ENCODE assay signal across 31 cellular contexts in genomic region chr3:40324621-40325020, GRCh38.
"Had no signal": no experiment of that assay in that cellular context is flagged by ENCODE, and none has a peak within 500 bp of the region (broad histone marks: within the 10 kb centered on the region; RNA-seq: fewer than 3 reads in every experiment).

No MANE protein-coding gene starts in this region.

- H3K36me3 Mint-ChIP-seq: immature natural killer cell; naive thymus-derived CD8-positive, alpha-beta T cell; stimulated activated naive B cell treated with anti-CD40 and anti-IgM and Interleukin-4, amounts not matched to agents 10 μg/mL and 1 μg/mL and 100 μg/mL, for 72 hours had no signal

- ATAC-seq: left colon; left lung; lower lobe of right lung; naive thymus-derived CD8-positive, alpha-beta T cell; pancreas; right cardiac atrium; sciatic nerve; stimulated activated naive B cell treated with anti-CD40 and anti-IgM and Interleukin-4, amounts not matched to agents 10 μg/mL and 1 μg/mL and 100 μg/mL, for 72 hours; stimulated activated naive CD8-positive, alpha-beta T cell treated with anti-CD3 and anti-CD28 coated beads, Interleukin-15, Interleukin-2, amounts not matched to agents 100 U/mL and 50 U/mL, for 24 hours; upper lobe of right lung had no signal

- H3K36me3 ChIP-seq: left lung, lower lobe of right lung, pancreas, prostate gland, stomach, thyroid gland, upper lobe of right lung had no signal

- H3K27ac ChIP-seq: left lung, lower lobe of right lung, pancreas, prostate gland, skin epidermis, stomach, testis, thyroid gland, upper lobe of right lung had no signal

- H3K9me3 Mint-ChIP-seq: immature natural killer cell; naive thymus-derived CD8-positive, alpha-beta T cell; nephron; neural crest cell; stimulated activated naive B cell treated with anti-CD40 and anti-IgM and Interleukin-4, amounts not matched to agents 10 μg/mL and 1 μg/mL and 100 μg/mL, for 72 hours had no signal

- H3K27ac Mint-ChIP-seq: immature natural killer cell; naive thymus-derived CD8-positive, alpha-beta T cell; nephron; stimulated activated naive B cell treated with anti-CD40 and anti-IgM and Interleukin-4, amounts not matched to agents 10 μg/mL and 1 μg/mL and 100 μg/mL, for 72 hours had no signal

- H3K27me3 ChIP-seq: left lung, pancreas, stomach, testis, thyroid gland, upper lobe of right lung had no signal

- FAIRE-seq: islet of Langerhans, kidney, pancreas, urothelium cell line had no signal

- H3K27me3 Mint-ChIP-seq: naive thymus-derived CD8-positive, alpha-beta T cell; stimulated activated naive B cell treated with anti-CD40 and anti-IgM and Interleukin-4, amounts not matched to agents 10 μg/mL and 1 μg/mL and 100 μg/mL, for 72 hours had no signal

- H3K4me1 Mint-ChIP-seq: nephron had no signal

- DNase-seq: immature natural killer cell; kidney; left colon; left lung; lower lobe of right lung; mammary epithelial cell; mesenchymal stem cell; naive thymus-derived CD8-positive, alpha-beta T cell; nucleus accumbens; pancreas; posterior cingulate gyrus; retina; right cardiac atrium; stimulated activated CD4-positive, alpha-beta T cell treated with anti-CD3 and anti-CD28 coated beads, Interleukin-12 subunit alpha, Interleukin-12 subunit beta, amount 100 ng/mL, for 4 hours; stimulated activated CD4-positive, alpha-beta T cell treated with anti-CD3 and anti-CD28 coated beads, Interleukin-15, amount 100 ng/mL, for 24 hours; stimulated activated CD4-positive, alpha-beta T cell treated with anti-CD3 and anti-CD28 coated beads, Interleukin-2, amount 100 ng/mL, for 24 hours; stimulated activated CD4-positive, alpha-beta T cell treated with anti-CD3 and anti-CD28 coated beads, Interleukin-4, amount 100 ng/mL, for 1 hour; stimulated activated naive B cell treated with anti-CD40 and anti-IgM and Interleukin-4, amounts not matched to agents 10 μg/mL and 1 μg/mL and 100 μg/mL, for 72 hours; stimulated activated naive CD8-positive, alpha-beta T cell treated with anti-CD3 and anti-CD28 coated beads, Interleukin-15, Interleukin-2, amounts not matched to agents 100 U/mL and 50 U/mL, for 24 hours; stomach; testis; thyroid gland; trophoblast cell; upper lobe of right lung had no signal

- H3K4me1 ChIP-seq: left lung, lower lobe of right lung, pancreas, prostate gland, testis, thyroid gland, upper lobe of right lung had no signal

- H3K4me3 Mint-ChIP-seq: immature natural killer cell; naive thymus-derived CD8-positive, alpha-beta T cell; nephron; neural crest cell; stimulated activated naive B cell treated with anti-CD40 and anti-IgM and Interleukin-4, amounts not matched to agents 10 μg/mL and 1 μg/mL and 100 μg/mL, for 72 hours had no signal

- H3K9me3 ChIP-seq: left lung, lower lobe of right lung, pancreas, prostate gland, stomach, testis, thyroid gland, upper lobe of right lung had no signal

- H3K4me3 ChIP-seq: left lung, lower lobe of right lung, pancreas, prostate gland, skin epidermis, stomach, testis, thyroid gland, upper lobe of right lung had no signal
